ENCODE assay signal across 25 cellular contexts in the genomic region with DNA sequence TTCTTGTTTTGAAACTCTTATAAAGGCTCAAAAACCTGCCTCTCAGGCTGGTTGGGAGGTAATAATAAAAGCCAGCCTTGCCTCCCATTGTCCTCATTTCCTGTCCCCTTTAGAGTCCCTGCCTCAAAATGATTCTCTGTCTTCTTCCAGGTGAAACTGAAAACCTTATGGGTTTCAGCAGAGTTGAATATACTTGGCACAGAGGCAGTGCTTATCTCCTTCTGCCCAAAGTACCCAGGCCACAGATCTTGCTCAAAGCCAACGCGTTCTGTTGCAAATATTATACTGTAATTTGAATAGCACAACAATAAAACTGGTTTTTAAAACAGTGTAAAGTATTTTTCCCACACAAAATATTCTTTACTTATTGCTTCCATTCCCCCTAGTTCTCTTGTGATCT.
"Had no signal": no experiment of that assay in that cellular context is flagged by ENCODE, and none has a peak within 500 bp of the region (broad histone marks: within the 10 kb centered on the region; RNA-seq: fewer than 3 reads in every experiment).

No MANE protein-coding gene starts in this region.

- H3K27me3 ChIP-seq: neural progenitor cell, ovary, right lobe of liver, sigmoid colon, stomach, thyroid gland, tibial nerve, upper lobe of left lung, vagina had no signal

- H3K9ac ChIP-seq: neural progenitor cell, parathyroid adenoma had no signal

- DNase-seq: natural killer cell; occipital lobe; ovary; posterior cingulate gyrus; psoas muscle; right cardiac atrium; right lobe of liver; sigmoid colon; small intestine; stimulated activated CD4-positive, alpha-beta T cell treated with anti-CD3 and anti-CD28 coated beads, Interleukin-15, amount 100 ng/mL, for 24 hours; stimulated activated CD4-positive, alpha-beta T cell treated with anti-CD3 and anti-CD28 coated beads, Interleukin-2, amount 100 ng/mL, for 24 hours; stimulated activated CD4-positive, alpha-beta T cell treated with anti-CD3 and anti-CD28 coated beads, Interleukin-2, amount 100 ng/mL, for 48 hours; stimulated activated CD4-positive, alpha-beta T cell treated with anti-CD3 and anti-CD28 coated beads, Interleukin-4, amount 100 ng/mL, for 24 hours; stimulated activated naive B cell treated with anti-CD40 and anti-IgM and Interleukin-4, amounts not matched to agents 10 μg/mL and 1 μg/mL and 100 μg/mL, for 72 hours; stimulated activated naive CD4-positive, alpha-beta T cell treated with Interleukin-2 at 50 U/mL for 16 hours; stomach; thyroid gland; trophoblast cell; upper lobe of left lung had no signal

- H3K27ac ChIP-seq: neural progenitor cell, ovary, parathyroid adenoma, psoas muscle, right lobe of liver, sigmoid colon, stomach, thoracic aorta, thyroid gland, tibial nerve, upper lobe of left lung, vagina had no signal

- H3K9me3 ChIP-seq: ovary, psoas muscle, right lobe of liver, sigmoid colon, thoracic aorta, thyroid gland, tibial nerve, vagina had no signal

- H3K4me2 ChIP-seq: neural progenitor cell had no signal

- H3K36me3 ChIP-seq: neural progenitor cell, ovary, right lobe of liver, sigmoid colon, stomach, thoracic aorta, thyroid gland, tibial nerve, upper lobe of left lung, vagina had no signal

- H3K79me2 ChIP-seq: parathyroid adenoma had no signal

- H2AFZ ChIP-seq: neural progenitor cell, parathyroid adenoma had no signal

- H3K4me3 ChIP-seq: neural progenitor cell, ovary, psoas muscle, right lobe of liver, sigmoid colon, stomach, thoracic aorta, thyroid gland, tibial nerve, upper lobe of left lung, vagina had no signal

- ATAC-seq: natural killer cell; psoas muscle; right cardiac atrium; right lobe of liver; stimulated activated effector memory CD8-positive, alpha-beta T cell treated with anti-CD3 and anti-CD28 coated beads, Interleukin-12 subunit alpha, Interleukin-12 subunit beta, amount 100 ng/mL, for 72 hours; stimulated activated naive B cell treated with anti-CD40 and anti-IgM and Interleukin-4, amounts not matched to agents 10 μg/mL and 1 μg/mL and 100 μg/mL, for 72 hours had no signal

- H3K4me1 ChIP-seq: neural progenitor cell, parathyroid adenoma, psoas muscle, right lobe of liver, sigmoid colon, stomach, thyroid gland, tibial nerve, upper lobe of left lung, vagina had no signal
